35 cellular contexts compared by ENCODE assay signal in the genomic region with DNA sequence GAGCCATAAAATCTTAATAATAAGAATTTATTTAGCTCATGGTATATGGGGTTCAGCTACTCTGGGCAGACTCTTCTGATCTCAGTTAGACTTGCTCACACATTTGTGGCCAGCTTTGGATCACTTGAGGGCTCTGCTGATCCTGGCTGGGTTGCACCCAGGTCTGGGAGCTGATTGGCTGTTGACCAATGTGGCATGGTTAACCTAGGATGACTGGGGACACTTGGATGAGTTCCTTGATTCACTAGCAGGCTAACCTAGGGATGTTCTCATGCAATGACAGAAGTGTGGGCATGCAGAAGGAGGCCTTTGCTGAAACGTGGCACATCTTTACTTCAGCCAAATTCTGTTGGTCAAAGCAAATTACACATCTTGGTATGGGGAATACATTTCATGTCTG.
"Had no signal": no experiment of that assay in that cellular context is flagged by ENCODE, and none has a peak within 500 bp of the region (broad histone marks: within the 10 kb centered on the region; RNA-seq: fewer than 3 reads in every experiment).

No MANE protein-coding gene starts in this region.

- DNase-seq: activated B cell treated with CpG ODN at 0.5 μM for 24 hours; activated CD4-positive, alpha-beta T cell treated with anti-CD3 and anti-CD28 coated beads for 48 hours; activated CD4-positive, alpha-beta T cell treated with anti-CD3 and anti-CD28 coated beads, Interleukin-2, amount 50 U/mL, for 4 hours; activated CD4-positive, CD25-positive, alpha-beta regulatory T cell treated with anti-CD3 and anti-CD28 coated beads, Interleukin-2, amount 50 U/mL, for 72 hours; activated CD8-positive, alpha-beta T cell treated with anti-CD3 and anti-CD28 coated beads for 36 hours; activated effector memory CD4-positive, alpha-beta T cell treated with anti-CD3 and anti-CD28 coated beads, Interleukin-2, amount 50 U/mL, for 16 hours; activated naive CD4-positive, alpha-beta T cell; activated naive CD4-positive, alpha-beta T cell treated with anti-CD3 and anti-CD28 coated beads, Interleukin-2, amount 50 U/mL, for 16 hours; activated T-cell treated with anti-CD3 and anti-CD28 coated beads, Interleukin-2, amount 50 U/mL, for 1 hour; activated T-cell treated with anti-CD3 and anti-CD28 coated beads, Interleukin-2, amount 50 U/mL, for 72 hours; adrenal gland; body of pancreas; cerebellar nuclear complex; Karpas-422; KBM-7; NCI-H1105; NCI-H1417 treated with DMSO at 0.1 percent for 48 hours; NCI-H1694; NCI-H1930; NCI-H2081 treated with DMSO at 0.1 percent for 48 hours; NCI-H226; NCI-H446 treated with DMSO at 0.1 percent for 48 hours; NCI-H524; PC-3; Peyer's patch; RPMI8226; SIG-M5; T-cell; T-helper 2 cell; T-helper 9 cell had no signal

- FAIRE-seq: astrocyte had no signal

- H3K4me1 ChIP-seq: adrenal gland, body of pancreas, breast epithelium, Peyer's patch had no signal

- H3K9me3 ChIP-seq: body of pancreas, breast epithelium, Peyer's patch had no signal

- H3K27ac ChIP-seq: adrenal gland, body of pancreas, breast epithelium, Peyer's patch, VCaP had no signal

- H3K27ac Mint-ChIP-seq: activated B cell treated with CpG ODN at 0.5 μM for 24 hours; activated CD8-positive, alpha-beta T cell treated with anti-CD3 and anti-CD28 coated beads for 36 hours; activated T-cell treated with anti-CD3 and anti-CD28 coated beads, Interleukin-2, amount 50 U/mL, for 72 hours; activated T-helper 17 cell treated with anti-CD3 and anti-CD28 coated beads, Interleukin-2, amount 50 U/mL, for 72 hours had no signal

- H3K27me3 Mint-ChIP-seq: activated CD8-positive, alpha-beta T cell treated with anti-CD3 and anti-CD28 coated beads for 36 hours; activated T-helper 17 cell treated with anti-CD3 and anti-CD28 coated beads, Interleukin-2, amount 50 U/mL, for 72 hours had no signal

- H3K4me1 Mint-ChIP-seq: activated B cell treated with CpG ODN at 0.5 μM for 24 hours had no signal

- H3K4me3 Mint-ChIP-seq: activated B cell treated with CpG ODN at 0.5 μM for 24 hours; activated CD8-positive, alpha-beta T cell treated with anti-CD3 and anti-CD28 coated beads for 36 hours; activated T-cell treated with anti-CD3 and anti-CD28 coated beads, Interleukin-2, amount 50 U/mL, for 72 hours; activated T-helper 17 cell treated with anti-CD3 and anti-CD28 coated beads, Interleukin-2, amount 50 U/mL, for 72 hours; T-cell had no signal

- H3K27me3 ChIP-seq: adrenal gland, body of pancreas, breast epithelium, Peyer's patch had no signal

- H3K4me3 ChIP-seq: adrenal gland, body of pancreas, breast epithelium, Peyer's patch had no signal

- H3K9me3 Mint-ChIP-seq: activated B cell treated with CpG ODN at 0.5 μM for 24 hours; activated CD8-positive, alpha-beta T cell treated with anti-CD3 and anti-CD28 coated beads for 36 hours; activated T-helper 17 cell treated with anti-CD3 and anti-CD28 coated beads, Interleukin-2, amount 50 U/mL, for 72 hours; T-cell had no signal

- ATAC-seq: activated CD8-positive, alpha-beta T cell treated with anti-CD3 and anti-CD28 coated beads for 36 hours; activated T-cell treated with anti-CD3 and anti-CD28 coated beads, Interleukin-2, amount 50 U/mL, for 72 hours; activated T-helper 17 cell treated with anti-CD3 and anti-CD28 coated beads, Interleukin-2, amount 50 U/mL, for 72 hours; body of pancreas; PC-3; SK-N-SH treated with all-trans-retinoic acid at 6 μM for 48 hours had no signal
